Comparison of ENCODE assay signal across 8 cellular contexts in the genomic region with DNA sequence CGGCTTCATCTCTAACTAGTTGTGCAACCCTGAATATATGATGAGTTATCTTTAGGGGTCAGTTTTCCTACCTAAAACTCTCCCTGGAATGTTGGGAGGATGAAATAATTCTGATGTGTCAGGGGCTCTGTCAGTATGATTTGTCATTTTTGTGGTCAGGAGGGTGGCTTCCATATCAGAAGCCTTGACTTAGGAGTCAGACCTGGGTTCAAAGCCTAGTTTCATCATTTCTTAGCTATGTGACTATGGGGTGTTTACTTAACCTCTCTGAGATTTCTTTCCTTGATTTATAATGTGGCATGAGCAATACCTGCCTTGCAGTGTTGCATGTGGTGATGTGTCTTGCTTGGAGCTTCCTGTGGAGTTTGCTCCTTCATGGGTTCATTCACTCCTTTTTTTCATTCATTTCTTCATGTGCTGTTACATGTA.
DNase-seq lines count a peak whose midpoint lies in the region; ATAC-seq and TF ChIP-seq lines count a peak whose summit lies in the region.

No MANE protein-coding gene starts in this region.

- peaks cover 24% of the 10 kb centered on the region for H3K36me3 ChIP-seq in CD4-positive, CD25-positive, alpha-beta regulatory T cell (ENCODE audit: control insufficient read depth, insufficient read depth, low read length)
- H3K36me3 ChIP-seq in KOPT-K1 (ENCODE audit: insufficient read depth, low read length) = peaks cover 67% of the 10 kb centered on the region
- no peaks in the 10 kb centered on the region for H3K36me3 ChIP-seq in mammary epithelial cell (ENCODE audit: insufficient read depth, low read length)

- peak overlapping the region; percentile 52 for H3K4me3 ChIP-seq in CD4-positive, CD25-positive, alpha-beta regulatory T cell (ENCODE audit: low read depth, low read length)
- no peak overlapping the region for H3K4me3 ChIP-seq in mammary epithelial cell (replicated peaks in 1 of 3; ENCODE audit: insufficient read depth in 1 of 3, low read depth in 2 of 3, low read length in 3 of 3)

- CTCF ChIA-PET in mammary epithelial cell (lab: Charles Lee; ENCODE audit: low non-redundant PET) (no interaction called here), GM10248 (lab: Yijun Ruan, JAX) (interaction anchor here (1.0 to 1.7 kb wide), 6 partner anchors 21 to 222 kb away, joined by 3 to 6 read pairs (median 6); partner anchors contain the start of gene CHST11)

- peak overlapping the region; percentile 76 for H3K4me2 ChIP-seq in mammary epithelial cell (ENCODE audit: insufficient read depth, low read depth, low read length)

- no peaks in the 10 kb centered on the region for H3K9me3 ChIP-seq in CD4-positive, CD25-positive, alpha-beta regulatory T cell (ENCODE audit: control insufficient read depth in 2 of 2, low read length in 2 of 2)
- no peaks in the 10 kb centered on the region for H3K9me3 ChIP-seq in KOPT-K1 (ENCODE audit: insufficient read depth, low read length, poor library complexity, severe bottlenecking)
- H3K9me3 ChIP-seq in mammary epithelial cell (replicated peaks; ENCODE audit: insufficient read depth, low read length) = no peaks in the 10 kb centered on the region

- H3K27ac Mint-ChIP-seq in CD4-positive, CD25-positive, alpha-beta regulatory T cell = peak overlapping the region; percentile 50 to 89 (median 88)
- H3K27ac Mint-ChIP-seq in nephron progenitor cell = peak overlapping the region; percentile 89

- H3K27ac ChIP-seq in CD4-positive, CD25-positive, alpha-beta regulatory T cell (ENCODE audit: insufficient read depth, low read length, poor library complexity, severe bottlenecking) = peak overlapping the region; percentile 72
- H3K27ac ChIP-seq in KOPT-K1 (ENCODE audit: low read depth, low read length, poor library complexity, severe bottlenecking) = peak overlapping the region; percentile 93
- H3K27ac ChIP-seq in mammary epithelial cell (ENCODE audit: insufficient read depth, low read depth, low read length) = peak overlapping the region; percentile 84

- POLR2A ChIA-PET in GM10248 (lab: Yijun Ruan, JAX) = interaction anchor here (1.2 kb wide), 1 partner anchor 145 kb away, joined by 4 read pairs; no protein-coding TSS in a partner anchor

- BruUV-seq in mammary epithelial cell (replicated peaks; lab: Mats Ljungman, UMichigan) = no TSS peak

- no peaks in the 10 kb centered on the region for H3K27me3 ChIP-seq in CD4-positive, CD25-positive, alpha-beta regulatory T cell (ENCODE audit: control insufficient read depth, insufficient read depth, low read length)
- no peaks in the 10 kb centered on the region for H3K27me3 ChIP-seq in mammary epithelial cell (ENCODE audit: insufficient read depth, low read length)

- no peaks in the 10 kb centered on the region for H4K20me1 ChIP-seq in mammary epithelial cell (ENCODE audit: insufficient read depth, low read length)

- intact Hi-C loops in mammary epithelial cell (cut with micrococcal nuclease) = loop anchor here (1.0 to 10.0 kb wide), 2 partner anchors 147 to 501 kb away; partner anchors contain the start of genes CHST11 and WASHC4

- no peak for TF ChIP-seq CTCF in mammary epithelial cell (conservative IDR thresholded peaks at IDR 0.05 in 1 of 2, IDR thresholded peaks at IDR 0.05 in 1 of 2; ENCODE audit: extremely low read depth in 1 of 2, insufficient read depth in 1 of 2, low read depth in 1 of 2, low read length in 2 of 2)
- TF ChIP-seq CTCF in nephron progenitor cell (IDR thresholded peaks at IDR 0.05) = no peak
- no peak for TF ChIP-seq CTCF in GM10248 (IDR thresholded peaks at IDR 0.05; ENCODE audit: control extremely low read depth, extremely low read depth, low read depth, missing control alignments)

- peak overlapping the region; percentile 10 for H3K9ac ChIP-seq in mammary epithelial cell (ENCODE audit: insufficient read depth, low read length)

- H3K27me3 Mint-ChIP-seq in CD4-positive, CD25-positive, alpha-beta regulatory T cell = no peaks in the 10 kb centered on the region
- H3K27me3 Mint-ChIP-seq in nephron progenitor cell (ENCODE audit: low read depth, poor library complexity) = peaks cover 11% of the 10 kb centered on the region

- H3K4me3 Mint-ChIP-seq in CD4-positive, CD25-positive, alpha-beta regulatory T cell = peak overlapping the region; percentile 39 to 84 (median 62)
- H3K4me3 Mint-ChIP-seq in nephron progenitor cell = peak overlapping the region; percentile 23

- H3K79me2 ChIP-seq in mammary epithelial cell (ENCODE audit: insufficient read depth, low read length) = peaks cover 30% of the 10 kb centered on the region

- H3K9me3 Mint-ChIP-seq in CD4-positive, CD25-positive, alpha-beta regulatory T cell = peaks cover 0 to 4% (median 0%) of the 10 kb centered on the region in 7 donors
- peaks cover 7% of the 10 kb centered on the region for H3K9me3 Mint-ChIP-seq in nephron progenitor cell

- no peak for ATAC-seq in CD4-positive, CD25-positive, alpha-beta regulatory T cell (ENCODE audit: low read depth in 2 of 2)

- H2AFZ ChIP-seq in mammary epithelial cell (ENCODE audit: low read depth, low read length) = peak overlapping the region; percentile 33

- H3K4me1 Mint-ChIP-seq in CD4-positive, CD25-positive, alpha-beta regulatory T cell = peaks cover 38 to 91% (median 73%) of the 10 kb centered on the region in 4 donors
- H3K4me1 Mint-ChIP-seq in nephron progenitor cell = peaks cover 75% of the 10 kb centered on the region

- dilution Hi-C loops in mammary epithelial cell (cut with HindIII; ENCODE audit: low sequenced_read_pairs) = no loop called here

- H3K4me1 ChIP-seq in CD4-positive, CD25-positive, alpha-beta regulatory T cell (ENCODE audit: control insufficient read depth, insufficient read depth, low read length, poor library complexity, severe bottlenecking) = peaks cover 42% of the 10 kb centered on the region
- H3K4me1 ChIP-seq in mammary epithelial cell (ENCODE audit: insufficient read depth, low read length) = peaks cover 48% of the 10 kb centered on the region

- 0% methylated on average over 1 of the region's 1 CpG for WGBS in mammary epithelial cell (ENCODE audit: low coverage, missing lambda C conversion rate)

- H3K36me3 Mint-ChIP-seq in CD4-positive, CD25-positive, alpha-beta regulatory T cell = peaks cover 36% of the 10 kb centered on the region
- H3K36me3 Mint-ChIP-seq in nephron progenitor cell (ENCODE audit: low read depth) = peaks cover 34% of the 10 kb centered on the region

- in situ Hi-C loops in mammary epithelial cell (cut with MboI; ENCODE audit: low sequenced_read_pairs in 2 of 2) = no loop called here

- DNase-seq in CD4-positive, CD25-positive, alpha-beta regulatory T cell = no peak
- DNase-seq in mammary epithelial cell (peak; percentile 68), nephron progenitor cell (no peak), DMS79 treated with DMSO at 0.1 percent for 48 hours (lab: John Stamatoyannopoulos, UW) (no peak), GM10248 (ENCODE audit: extremely low spot score) (no peak), NCI-H1105 treated with DMSO at 0.1 percent for 48 hours (lab: John Stamatoyannopoulos, UW) (no peak), NCI-H345 treated with DMSO at 0.1 percent for 48 hours (lab: John Stamatoyannopoulos, UW; ENCODE audit: unreplicated experiment) (no peak)
